ENCODE assay signal across 28 cellular contexts in genomic region chr11:85236211-85236610, GRCh38.
"Had no signal": no experiment of that assay in that cellular context is flagged by ENCODE, and none has a peak within 500 bp of the region (broad histone marks: within the 10 kb centered on the region; RNA-seq: fewer than 3 reads in every experiment).

No MANE protein-coding gene starts in this region.

- ATAC-seq: activated CD4-positive, alpha-beta T cell treated with anti-CD3 and anti-CD28 coated beads for 36 hours; activated CD8-positive, alpha-beta T cell treated with anti-CD3 and anti-CD28 coated beads for 36 hours; activated T-cell treated with anti-CD3 and anti-CD28 coated beads, Interleukin-2, amount 50 U/mL, for 4 hours; activated T-helper 17 cell treated with anti-CD3 and anti-CD28 coated beads, Interleukin-2, amount 50 U/mL, for 72 hours; body of pancreas; effector memory CD8-positive, alpha-beta T cell; foreskin keratinocyte; gastrocnemius medialis; heart left ventricle had no signal

- H3K9me3 ChIP-seq: body of pancreas, gastrocnemius medialis had no signal

- H3K4me1 ChIP-seq: body of pancreas, esophagus muscularis mucosa, foreskin keratinocyte, gastrocnemius medialis, heart left ventricle had no signal

- DNase-seq: activated CD4-positive, alpha-beta T cell treated with anti-CD3 and anti-CD28 coated beads for 36 hours; activated CD4-positive, alpha-beta T cell treated with anti-CD3 and anti-CD28 coated beads, Interleukin-2, amount 10 ng/mL, durations not matched to agents 24 days and 14 days; activated CD4-positive, CD25-positive, alpha-beta regulatory T cell; activated CD4-positive, CD25-positive, alpha-beta regulatory T cell treated with anti-CD3 and anti-CD28 coated beads, Interleukin-2, amount 50 U/mL, for 72 hours; activated CD8-positive, alpha-beta memory T cell treated with anti-CD3 and anti-CD28 coated beads for 24 hours; activated CD8-positive, alpha-beta T cell treated with anti-CD3 and anti-CD28 coated beads for 36 hours; activated effector memory CD4-positive, alpha-beta T cell treated with Interleukin-2 at 50 U/mL for 16 hours; activated gamma-delta T cell treated with Interleukin-2 at 50 U/mL for 16 hours; activated naive CD4-positive, alpha-beta T cell treated with anti-CD3 and anti-CD28 coated beads, Interleukin-2, amount 50 U/mL, for 16 hours; activated naive CD4-positive, alpha-beta T cell treated with Interleukin-2 at 50 U/mL for 16 hours; activated T-cell treated with anti-CD3 and anti-CD28 coated beads, Interleukin-2, amount 50 U/mL, for 4 hours; amygdala; aorta; body of pancreas; caudate nucleus; cortex of kidney; dermis blood vessel endothelial cell; effector CD4-positive, alpha-beta T cell; effector memory CD8-positive, alpha-beta T cell; erythroblast; foreskin keratinocyte; gastrocnemius medialis; glutamatergic neuron; heart left ventricle; T-helper 9 cell; WERI-Rb-1 had no signal

- H3K27ac ChIP-seq: body of pancreas, esophagus muscularis mucosa, foreskin keratinocyte, gastrocnemius medialis, heart left ventricle, WERI-Rb-1 had no signal

- H3K4me3 ChIP-seq: body of pancreas, esophagus muscularis mucosa, gastrocnemius medialis, heart left ventricle had no signal

- H3K27me3 ChIP-seq: body of pancreas, esophagus muscularis mucosa, foreskin keratinocyte, gastrocnemius medialis, heart left ventricle had no signal

- H3K36me3 ChIP-seq: esophagus muscularis mucosa, gastrocnemius medialis, heart left ventricle, WERI-Rb-1 had no signal
